In the genomic region with DNA sequence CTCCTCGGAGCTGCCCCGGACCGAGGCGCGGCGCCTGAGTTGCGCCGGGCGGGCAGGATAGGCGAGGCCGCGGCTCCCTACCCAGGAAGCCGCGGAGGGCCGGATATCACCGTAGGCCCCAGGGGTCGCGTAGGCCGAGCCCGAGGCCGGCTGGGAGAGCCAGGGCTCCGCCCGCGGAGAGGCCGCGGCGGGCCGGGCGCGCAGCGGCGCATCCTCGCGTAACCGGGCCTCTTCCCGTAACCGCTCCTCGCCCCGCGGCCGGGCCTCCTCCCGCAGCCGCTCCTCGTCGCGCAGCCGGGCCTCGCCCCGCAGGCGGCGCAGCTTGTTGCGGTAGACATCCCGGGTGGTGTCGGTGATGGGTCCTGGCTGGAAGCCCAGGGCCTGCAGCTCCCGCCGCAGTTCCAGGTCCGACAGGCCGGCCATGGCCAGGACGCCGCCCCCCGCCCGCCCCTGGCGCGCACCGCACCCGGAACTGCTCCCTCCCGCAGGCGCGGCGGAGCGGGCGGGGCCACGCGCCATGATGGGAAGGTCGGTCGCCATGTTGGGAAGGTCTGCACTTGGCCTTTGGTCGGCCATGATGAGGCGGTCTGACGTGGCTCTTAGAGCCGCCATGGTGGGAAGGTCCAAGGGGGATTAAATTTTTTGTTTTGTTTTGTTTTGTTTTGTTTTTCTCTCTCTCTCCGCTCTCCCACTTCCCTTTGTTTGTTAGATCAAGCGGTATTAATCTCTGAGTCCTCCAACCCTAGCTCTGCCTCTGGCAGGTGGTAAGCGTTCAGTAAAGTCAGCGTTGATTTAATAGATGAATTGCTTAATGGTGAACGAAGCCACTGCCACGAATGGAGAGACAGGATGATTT, we compare ENCODE assay signal across 8 cellular contexts. TPM values are rescaled to one million over a fixed set of nuclear protein-coding genes. Genes with fewer than 3 reads are reported as not detected.
A peak's percentile ranks its signal among the peaks of the same experiment; 100 is the strongest.
DNase-seq lines count a peak whose midpoint lies in the region; ATAC-seq and TF ChIP-seq lines count a peak whose summit lies in the region.

A gene (minus strand): TSS at position 437 of the 856 bp plus-strand sequence. CDS start 14 bp downstream, at position 423.

- H3K36me3 Mint-ChIP-seq in CD14-positive monocyte, result peaks cover 26% of the 10 kb centered on the region in 2 donors
- H3K36me3 Mint-ChIP-seq in activated CD4-positive, alpha-beta memory T cell treated with anti-CD3 and anti-CD28 coated beads for 36 hours, result peaks cover 31% of the 10 kb centered on the region

- 5 to 22% methylated on average over 16 to 73 of the region's 86 CpGs for WGBS in lower leg skin, 2 donors

- peak within 1 kb of the TSS; percentile 94 to 100 (median 98) for H3K27ac Mint-ChIP-seq in CD14-positive monocyte
- H3K27ac Mint-ChIP-seq in activated CD4-positive, alpha-beta memory T cell treated with anti-CD3 and anti-CD28 coated beads for 36 hours, result peak within 1 kb of the TSS; percentile 97

- DNase-seq in CD14-positive monocyte (ENCODE audit: low spot score) (peak; percentile 90), NCI-H82 treated with DMSO at 0.1 percent for 48 hours (lab: John Stamatoyannopoulos, UW; ENCODE audit: unreplicated experiment) (peak; percentile 87), dorsolateral prefrontal cortex (peak; percentile 83 to 96 (median 90)), lower leg skin (ENCODE audit: low spot score in 2 of 2) (peak; percentile 90 to 98)
- DNase-seq in activated CD4-positive, alpha-beta memory T cell treated with anti-CD3 and anti-CD28 coated beads for 36 hours, result peak; percentile 95
- DNase-seq in stimulated activated CD4-positive, alpha-beta T cell treated with anti-CD3 and anti-CD28 coated beads, Interleukin-4, amount 100 ng/mL, for 4 hours, result peak; percentile 90 to 93

- H3K4me1 Mint-ChIP-seq in CD14-positive monocyte, result peaks cover 37% of the 10 kb centered on the region
- H3K4me1 Mint-ChIP-seq in activated CD4-positive, alpha-beta memory T cell treated with anti-CD3 and anti-CD28 coated beads for 36 hours (ENCODE audit: low read depth), result peaks cover 42% of the 10 kb centered on the region

- POLR2A ChIA-PET in activated CD4-positive, alpha-beta memory T cell treated with anti-CD3 and anti-CD28 coated beads for 36 hours (lab: Charles Lee), result interaction anchor here (0.7 to 2.1 kb wide), 4 partner anchors 10 to 51 kb away, joined by 4 to 8 read pairs (median 5); no protein-coding TSS in a partner anchor

- peaks cover 9 to 13% (median 12%) of the 10 kb centered on the region in 3 donors for H3K27me3 Mint-ChIP-seq in CD14-positive monocyte (ENCODE audit: low read depth in 3 of 3)
- H3K27me3 Mint-ChIP-seq in activated CD4-positive, alpha-beta memory T cell treated with anti-CD3 and anti-CD28 coated beads for 36 hours, result no peaks in the 10 kb centered on the region

- peaks cover 0 to 1% (median 0%) of the 10 kb centered on the region in 7 donors for H3K9me3 Mint-ChIP-seq in CD14-positive monocyte
- H3K9me3 Mint-ChIP-seq in activated CD4-positive, alpha-beta memory T cell treated with anti-CD3 and anti-CD28 coated beads for 36 hours, result no peaks in the 10 kb centered on the region

- intact Hi-C loops in CD14-positive monocyte (cut with micrococcal nuclease) (loop anchor here in 1 of 2 donors (5.0 kb wide), 1 partner anchor 638 kb away; a partner anchor contains a TSS), dorsolateral prefrontal cortex (cut with DNase I) (loop anchor here (2.0 to 10.0 kb wide), 4 partner anchors 18 to 374 kb away; a partner anchor contains a TSS), lower leg skin (cut with DNase I; ENCODE audit: low total_unique reads) (no loop called here)
- intact Hi-C loops in activated CD4-positive, alpha-beta memory T cell treated with anti-CD3 and anti-CD28 coated beads for 36 hours (cut with micrococcal nuclease), result loop anchor here (2.0 kb wide), 3 partner anchors 52 to 116 kb away; a partner anchor contains a TSS

- CTCF ChIA-PET in activated CD4-positive, alpha-beta memory T cell treated with anti-CD3 and anti-CD28 coated beads for 36 hours (lab: Charles Lee), result interaction anchor here (1.1 to 3.9 kb wide), 4 partner anchors 9 to 239 kb away, joined by 3 to 21 read pairs (median 6); no protein-coding TSS in a partner anchor

- H3K4me3 ChIP-seq in dorsolateral prefrontal cortex (peak within 1 kb of the TSS; percentile 33 to 98 (median 83)), lower leg skin (ENCODE audit: low read depth, poor library complexity, severe bottlenecking) (peak within 1 kb of the TSS; percentile 60)

- H3K4me3 Mint-ChIP-seq in CD14-positive monocyte, result peak within 1 kb of the TSS; percentile 96 to 97
- peak within 1 kb of the TSS; percentile 96 for H3K4me3 Mint-ChIP-seq in activated CD4-positive, alpha-beta memory T cell treated with anti-CD3 and anti-CD28 coated beads for 36 hours

- peak in 1 of 2 donors; percentile 81 for TF ChIP-seq POLR2A in lower leg skin (IDR thresholded peaks at IDR 0.05)

- ATAC-seq in GM19397 (IDR thresholded peaks at IDR 0.05; ENCODE audit: unreplicated experiment) (peak; percentile 89), HG03565 (IDR thresholded peaks at IDR 0.05; ENCODE audit: unreplicated experiment) (peak; percentile 84)

- H3K27ac ChIP-seq in dorsolateral prefrontal cortex, result peak within 1 kb of the TSS; percentile 75 to 99 (median 95)

- H3K27me3 ChIP-seq in dorsolateral prefrontal cortex, result no peaks in the 10 kb centered on the region

- TF ChIP-seq CTCF in CD14-positive monocyte (IDR thresholded peaks at IDR 0.05), result peak; percentile 8
- TF ChIP-seq CTCF in dorsolateral prefrontal cortex (IDR thresholded peaks at IDR 0.05 in 54 of 56, conservative IDR thresholded peaks at IDR 0.05 in 2 of 56; ENCODE audit: low read depth in 1 of 56, partially characterized antibody in 56 of 56), result peak in 38 of 56 donors; percentile 4 to 66 (median 34)
- TF ChIP-seq CTCF in lower leg skin (IDR thresholded peaks at IDR 0.05), result no peak

RNA-seq across cellular contexts. Expression of the gene that starts here (rescaled TPM):
- 10 to 100 TPM; 11.4 to 13.8 TPM for polyA plus RNA-seq in CD14-positive monocyte
- total RNA-seq in activated CD4-positive, alpha-beta memory T cell treated with anti-CD3 and anti-CD28 coated beads for 36 hours, result 10 to 100 TPM; 51.4 to 54.8 TPM
- total RNA-seq in dorsolateral prefrontal cortex (10 to 100 TPM; 37.1 to 79.5 (median 56.7) TPM), lower leg skin (10 to 100 TPM; 57.5 to 93.6 (median 68.1) TPM)

Comparison
In these comparisons a context has a peak if more than half of its experiments do, and no peak if none do; other contexts are left out.
1. Peak in every context shown above with its lines: DNase-seq, ATAC-seq, H3K4me3 ChIP-seq and H3K27ac ChIP-seq.
2. CTCF ChIP-seq: peak in CD14-positive monocyte (single experiment) and dorsolateral prefrontal cortex (38 of 56); none in lower leg skin (0 of 3).